Comparison of ENCODE assay signal across 23 cellular contexts in genomic region chr4:4415806-4416805, GRCh38. TPM values are rescaled to one million over a fixed set of nuclear protein-coding genes. Genes with fewer than 3 reads are reported as not detected.
DNase-seq lines count a peak whose midpoint lies in the region; ATAC-seq and TF ChIP-seq lines count a peak whose summit lies in the region.
"Had no signal": no experiment of that assay in that cellular context is flagged by ENCODE, and none has a peak within 500 bp of the region (broad histone marks: within the 10 kb centered on the region; RNA-seq: fewer than 3 reads in every experiment).

No MANE protein-coding gene starts in this region.

- ATAC-seq in Right ventricle myocardium superior (ENCODE audit: poor library complexity) = no peak
- ATAC-seq in lower lobe of right lung = no peak
- no peak for ATAC-seq in upper lobe of right lung
- ATAC-seq: activated CD8-positive, alpha-beta T cell treated with anti-CD3 and anti-CD28 coated beads, Interleukin-2, amount 10 ng/mL, durations not matched to agents 7 days and 5 days had no signal

- H3K4me2 ChIP-seq in osteoblast (ENCODE audit: insufficient read depth, low read length) = no peak overlapping the region

- H3K79me2 ChIP-seq in osteoblast (ENCODE audit: insufficient read depth, low read length) = no peaks in the 10 kb centered on the region

- DNase-seq in cardiac septum (ENCODE audit: low spot score) (peak; percentile 35), Right ventricle myocardium superior (no peak), SK-MEL-5 (ENCODE audit: low read depth, low spot score) (peak; percentile 97), lower lobe of right lung (peak; percentile 20), upper lobe of right lung (peak; percentile 55), MG63 (no peak), osteoblast (ENCODE audit: insufficient read length, low spot score, missing footprints) (no peak)
- DNase-seq in stimulated activated CD8-positive, alpha-beta memory T cell treated with anti-CD3 and anti-CD28 coated beads, Interleukin-4, amount 100 ng/mL, for 48 hours = no peak
- DNase-seq: activated CD8-positive, alpha-beta T cell treated with anti-CD3 and anti-CD28 coated beads, Interleukin-2, amount 10 ng/mL, durations not matched to agents 7 days and 5 days; amniotic stem cell; cortex of kidney; NCI-H2081 treated with DMSO at 0.1 percent for 48 hours; NCI-H446; NCI-H82; OCI-M1; SHP77; small intestine; stimulated activated CD4-positive, alpha-beta T cell treated with anti-CD3 and anti-CD28 coated beads, Interleukin-2, amount 100 ng/mL, for 24 hours; SW 1271 had no signal

- no peaks in the 10 kb centered on the region for H3K27me3 ChIP-seq in lower lobe of right lung (ENCODE audit: low read depth)
- H3K27me3 ChIP-seq in upper lobe of right lung = no peaks in the 10 kb centered on the region
- H3K27me3 ChIP-seq in MG63 = no peaks in the 10 kb centered on the region
- H3K27me3 ChIP-seq in osteoblast (ENCODE audit: insufficient read depth, low read length) = no peaks in the 10 kb centered on the region
- H3K27me3 ChIP-seq: BLaER1, vagina had no signal

- TF ChIP-seq CTCF in lower lobe of right lung (IDR thresholded peaks at IDR 0.05) = no peak
- TF ChIP-seq CTCF in upper lobe of right lung (IDR thresholded peaks at IDR 0.05) = no peak
- no peak for TF ChIP-seq CTCF in osteoblast (IDR thresholded peaks at IDR 0.05; ENCODE audit: extremely low read depth, low read depth, low read length)

- H3K27ac ChIP-seq in lower lobe of right lung = no peak overlapping the region
- no peak overlapping the region for H3K27ac ChIP-seq in upper lobe of right lung
- no peak overlapping the region for H3K27ac ChIP-seq in osteoblast (ENCODE audit: low read depth, low read length)
- H3K27ac ChIP-seq: BLaER1, thoracic aorta, vagina had no signal

- intact Hi-C loops in cardiac septum (cut with DNase I) = no loop called here
- intact Hi-C loops in Right ventricle myocardium superior (cut with DNase I) = no loop called here
- intact Hi-C loops in lower lobe of right lung (cut with DNase I) = no loop called here
- intact Hi-C loops in upper lobe of right lung (cut with DNase I) = no loop called here

- H2AFZ ChIP-seq in osteoblast (ENCODE audit: low read length) = no peak overlapping the region

- H3K4me3 ChIP-seq in lower lobe of right lung (no peak overlapping the region), upper lobe of right lung (no peak overlapping the region), MG63 (no peak overlapping the region), osteoblast (ENCODE audit: insufficient read depth, low read length) (no peak overlapping the region)
- H3K4me3 ChIP-seq: BLaER1, lung, thoracic aorta, vagina had no signal

- in situ Hi-C loops in SK-MEL-5 (cut with HindIII; ENCODE audit: low pct_unique_long_range_greater_than_20kb, low sequenced_read_pairs) = no loop called here

- no peaks in the 10 kb centered on the region for H4K20me1 ChIP-seq in osteoblast (ENCODE audit: insufficient read depth, low read length)
- H4K20me1 ChIP-seq: BLaER1 had no signal

- no peaks in the 10 kb centered on the region for H3K4me1 ChIP-seq in lower lobe of right lung
- no peaks in the 10 kb centered on the region for H3K4me1 ChIP-seq in upper lobe of right lung
- no peaks in the 10 kb centered on the region for H3K4me1 ChIP-seq in osteoblast (ENCODE audit: insufficient read depth, low read length)
- H3K4me1 ChIP-seq: vagina had no signal

- H3K9me3 ChIP-seq in lower lobe of right lung = no peaks in the 10 kb centered on the region
- H3K9me3 ChIP-seq in upper lobe of right lung = no peaks in the 10 kb centered on the region
- H3K9me3 ChIP-seq in MG63 = no peaks in the 10 kb centered on the region
- no peaks in the 10 kb centered on the region for H3K9me3 ChIP-seq in osteoblast (ENCODE audit: low read depth, low read length)
- H3K9me3 ChIP-seq: thoracic aorta, vagina had no signal

- peaks cover 35% of the 10 kb centered on the region for H3K36me3 ChIP-seq in lower lobe of right lung
- H3K36me3 ChIP-seq in upper lobe of right lung = peaks cover 28% of the 10 kb centered on the region
- H3K36me3 ChIP-seq in MG63 = no peaks in the 10 kb centered on the region
- H3K36me3 ChIP-seq in osteoblast (ENCODE audit: insufficient read depth, low read length) = peaks cover 26% of the 10 kb centered on the region

RNA-seq across cellular contexts. Expression of gene NSG1, which starts 29.2 kb away (rescaled TPM):
- total RNA-seq in cardiac septum = 2.6 TPM
- 6.8 TPM for total RNA-seq in Right ventricle myocardium superior
- 81.7 and 85.9 TPM in 2 replicates for total RNA-seq in SK-MEL-5 (2014; rRNA removed; shearing (Covaris generic))
- polyA plus RNA-seq in SK-MEL-5 (2015; cell fraction: cytosol; rRNA removed) = 97.5 and 101 TPM in 2 replicates
- 34.9 and 39.7 TPM in 2 replicates for polyA plus RNA-seq in SK-MEL-5 (2015; cell fraction: nucleus; rRNA removed)
- total RNA-seq in lower lobe of right lung = 0.50 TPM
- total RNA-seq in upper lobe of right lung = 1.5 TPM
- not detected in 2 replicates for total RNA-seq in MG63 (2014; rRNA removed; shearing (Covaris generic); ENCODE audit: low replicate concordance)
- not detected in 2 replicates for total RNA-seq in osteoblast

Comparison
In these comparisons a context has a peak if more than half of its experiments do, and no peak if none do; other contexts are left out.
1. DNase-seq: peak in cardiac septum (single experiment), SK-MEL-5 (single experiment), lower lobe of right lung (single experiment) and upper lobe of right lung (single experiment); none in Right ventricle myocardium superior (single experiment), MG63 (single experiment), stimulated activated CD8-positive, alpha-beta memory T cell treated with anti-CD3 and anti-CD28 coated beads, Interleukin-4, amount 100 ng/mL, for 48 hours (single experiment) and osteoblast (single experiment).
2. RNA of gene NSG1, which starts 29.2 kb away (total RNA-seq): 81.7 to 85.9 TPM in SK-MEL-5; 6.8 TPM in Right ventricle myocardium superior (single experiment), 2.6 TPM in cardiac septum (single experiment), 1.5 TPM in upper lobe of right lung (single experiment), 0.50 TPM in lower lobe of right lung (single experiment), not detected in MG63 and not detected in osteoblast; every median in the first group is over 10 times any median in the second.